In the genomic region with DNA sequence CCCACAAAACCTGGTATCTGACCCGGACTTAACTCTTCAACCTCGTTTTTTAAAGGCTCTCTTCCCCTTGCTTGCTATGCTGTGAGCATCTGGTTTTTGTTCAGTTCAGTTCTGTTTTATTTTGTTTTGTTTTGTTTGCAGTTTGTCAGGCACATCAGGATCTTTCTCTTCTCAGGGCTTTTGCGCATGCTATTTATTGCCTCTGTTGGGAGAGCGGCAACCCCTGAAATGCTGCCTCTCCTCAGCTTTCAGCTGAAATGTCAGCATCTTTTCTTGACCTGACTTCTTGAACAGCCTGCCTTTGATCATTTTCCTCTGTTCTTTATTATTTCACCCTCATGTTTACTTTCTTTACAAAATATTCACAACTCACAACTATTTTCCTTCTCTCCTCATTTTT, we compare ENCODE assay signal across 26 cellular contexts.
"Had no signal": no experiment of that assay in that cellular context is flagged by ENCODE, and none has a peak within 500 bp of the region (broad histone marks: within the 10 kb centered on the region; RNA-seq: fewer than 3 reads in every experiment).

No MANE protein-coding gene starts in this region.

- H3K27me3 Mint-ChIP-seq: type B pancreatic cell had no signal

- H3K9ac ChIP-seq: parathyroid adenoma had no signal

- H3K27ac Mint-ChIP-seq: activated naive CD8-positive, alpha-beta T cell; activated T-cell treated with anti-CD3 and anti-CD28 coated beads, Interleukin-2, amount 50 U/mL, for 24 hours; activated T-helper 2 cell treated with anti-CD3 and anti-CD28 coated beads, Interferon-gamma antibody, Interleukin-2, Interleukin-4, amounts not matched to agents 10 μg/mL and 5 μg/mL and 100 μg/mL, durations not matched to agents 14 hours and 24 hours and 36 hours; effector memory CD8-positive, alpha-beta T cell; natural killer cell treated with Interleukin-12 subunit alpha and Interleukin-12 subunit beta and Interleukin-15 and Interleukin-18, amount 100 ng/mL, for 72 hours; T-cell; T-helper 2 cell treated with Interferon-gamma antibody and Interleukin-4, amounts not matched to agents 5 μg/mL and 100 μg/mL, for 36 hours; type B pancreatic cell had no signal

- H3K4me1 ChIP-seq: body of pancreas, left ventricle myocardium inferior, parathyroid adenoma, vagina had no signal

- H3K27me3 ChIP-seq: body of pancreas, cardiac muscle cell, esophagus muscularis mucosa, vagina had no signal

- H2AFZ ChIP-seq: parathyroid adenoma had no signal

- H3K36me3 Mint-ChIP-seq: activated naive CD8-positive, alpha-beta T cell; natural killer cell treated with Interleukin-12 subunit alpha and Interleukin-12 subunit beta and Interleukin-15 and Interleukin-18, amount 100 ng/mL, for 72 hours; T-cell; type B pancreatic cell had no signal

- H3K9me3 Mint-ChIP-seq: activated T-cell treated with anti-CD3 and anti-CD28 coated beads, Interleukin-2, amount 50 U/mL, for 24 hours; activated T-helper 2 cell treated with anti-CD3 and anti-CD28 coated beads, Interferon-gamma antibody, Interleukin-2, Interleukin-4, amounts not matched to agents 10 μg/mL and 5 μg/mL and 100 μg/mL, durations not matched to agents 14 hours and 24 hours and 36 hours; effector memory CD8-positive, alpha-beta T cell; natural killer cell treated with Interleukin-12 subunit alpha and Interleukin-12 subunit beta and Interleukin-15 and Interleukin-18, amount 100 ng/mL, for 72 hours; T-cell; T-helper 2 cell treated with Interferon-gamma antibody and Interleukin-4, amounts not matched to agents 5 μg/mL and 100 μg/mL, for 36 hours; type B pancreatic cell had no signal

- DNase-seq: activated CD4-positive, alpha-beta T cell treated with anti-CD3 and anti-CD28 coated beads for 1 hour; activated CD8-positive, alpha-beta memory T cell treated with anti-CD3 and anti-CD28 coated beads for 24 hours; activated CD8-positive, alpha-beta memory T cell treated with anti-CD3 and anti-CD28 coated beads, Interleukin-2, amount 50 U/mL, for 4 hours; activated naive CD4-positive, alpha-beta T cell; activated T-cell treated with anti-CD3 and anti-CD28 coated beads, Interleukin-2, amount 50 U/mL, for 24 hours; amygdala; body of pancreas; effector memory CD8-positive, alpha-beta T cell; kidney glomerular epithelial cell; left ventricle myocardium inferior; mammary epithelial cell; nucleus accumbens; right cardiac atrium; stimulated activated CD4-positive, alpha-beta T cell treated with anti-CD3 and anti-CD28 coated beads, Interleukin-4, amount 100 ng/mL, for 24 hours; stimulated activated naive CD4-positive, alpha-beta T cell treated with Interleukin-2 at 50 U/mL for 16 hours; T-cell had no signal

- H3K9me3 ChIP-seq: body of pancreas, esophagus muscularis mucosa, left ventricle myocardium inferior, thoracic aorta, vagina had no signal

- H3K4me3 ChIP-seq: body of pancreas, cardiac muscle cell, esophagus muscularis mucosa, left ventricle myocardium inferior, thoracic aorta, vagina had no signal

- H3K36me3 ChIP-seq: cardiac muscle cell, esophagus muscularis mucosa, left ventricle myocardium inferior, thoracic aorta, vagina had no signal

- H3K4me3 Mint-ChIP-seq: activated naive CD8-positive, alpha-beta T cell; activated T-cell treated with anti-CD3 and anti-CD28 coated beads, Interleukin-2, amount 50 U/mL, for 24 hours; effector memory CD8-positive, alpha-beta T cell; natural killer cell treated with Interleukin-12 subunit alpha and Interleukin-12 subunit beta and Interleukin-15 and Interleukin-18, amount 100 ng/mL, for 72 hours; T-cell; T-helper 2 cell treated with Interferon-gamma antibody and Interleukin-4, amounts not matched to agents 5 μg/mL and 100 μg/mL, for 36 hours; type B pancreatic cell had no signal

- H3K79me2 ChIP-seq: parathyroid adenoma had no signal

- H3K27ac ChIP-seq: body of pancreas, cardiac muscle cell, esophagus muscularis mucosa, left ventricle myocardium inferior, parathyroid adenoma, thoracic aorta, vagina had no signal
